In the genomic region with DNA sequence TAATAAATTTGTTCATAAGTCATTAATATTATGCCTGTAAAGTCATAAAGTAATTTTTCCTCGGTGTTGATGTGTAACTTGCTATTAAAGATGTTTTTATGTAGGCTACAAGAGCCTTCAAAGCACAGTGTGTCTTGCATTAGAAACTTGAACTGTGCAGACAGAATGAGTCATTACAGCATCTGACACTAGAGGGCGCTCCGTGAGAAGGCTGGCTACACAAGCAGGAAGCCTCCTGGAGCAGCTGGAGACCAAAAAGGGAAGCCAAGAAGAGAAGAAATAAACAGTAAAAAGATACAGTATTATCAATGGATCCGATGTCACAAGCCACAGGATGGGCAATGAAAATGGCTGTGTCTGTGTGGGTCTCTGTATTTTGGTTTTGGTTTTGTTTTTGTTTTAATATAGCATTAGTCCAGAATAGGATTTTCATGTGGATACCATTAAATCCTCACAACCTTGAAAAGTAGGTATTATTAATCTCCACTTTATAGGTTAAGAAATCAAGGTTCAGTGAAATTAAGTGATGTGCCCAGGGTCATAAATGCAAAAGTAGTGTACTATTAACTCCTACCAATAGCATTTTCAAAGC, we compare ENCODE assay signal across 8 cellular contexts. TPM values are rescaled to one million over a fixed set of nuclear protein-coding genes. Genes with fewer than 3 reads are reported as not detected.
DNase-seq lines count a peak whose midpoint lies in the region; ATAC-seq and TF ChIP-seq lines count a peak whose summit lies in the region.

No MANE protein-coding gene starts in this region.

- peaks cover 2% of the 10 kb centered on the region for H3K4me1 Mint-ChIP-seq in T-helper 17 cell

- peaks cover 1% of the 10 kb centered on the region for H3K36me3 Mint-ChIP-seq in T-helper 17 cell (ENCODE audit: low read depth)

- TF ChIP-seq CTCF in GM12874 (IDR thresholded peaks at IDR 0.05; ENCODE audit: insufficient read depth, low read depth, low read length) = peak; percentile 81

- peaks cover 15% of the 10 kb centered on the region for H3K27me3 Mint-ChIP-seq in T-helper 17 cell

- no peak overlapping the region for H3K4me3 Mint-ChIP-seq in T-helper 17 cell

- H3K9me3 ChIP-seq in T-helper 17 cell (ENCODE audit: control insufficient read depth, low read length, poor library complexity, severe bottlenecking) = no peaks in the 10 kb centered on the region

- ATAC-seq in HG02759 (IDR thresholded peaks at IDR 0.05; ENCODE audit: unreplicated experiment) (peak; percentile 84), T-helper 17 cell (peak; percentile 97), left ventricle myocardium superior (peak; percentile 91), sciatic nerve (peak; percentile 92)

- intact Hi-C loops in left ventricle myocardium superior (cut with micrococcal nuclease) = loop anchor here (2.0 kb wide), 1 partner anchor 182 kb away; no protein-coding TSS in a partner anchor
- intact Hi-C loops in sciatic nerve (cut with DNase I) = loop anchor here (5.0 kb wide), 1 partner anchor 183 kb away; no protein-coding TSS in a partner anchor

- H3K27ac Mint-ChIP-seq in T-helper 17 cell = no peak overlapping the region

- DNase-seq in NCI-H146 treated with DMSO at 0.1 percent for 48 hours (lab: John Stamatoyannopoulos, UW; ENCODE audit: unreplicated experiment) (peak; percentile 67), T-helper 17 cell (peak; percentile 60 to 82 (median 61)), amniotic stem cell (lab: John Stamatoyannopoulos, UW) (peak; percentile 62), left ventricle myocardium superior (peak; percentile 71), sciatic nerve (ENCODE audit: low spot score) (peak; percentile 94), GOT3 (lab: John Stamatoyannopoulos, UW) (no peak)

RNA-seq across cellular contexts. Expression of a gene that starts 16.1 kb away (rescaled TPM):
- 10 to 100 TPM; 28.3 to 33.5 TPM for total RNA-seq in T-helper 17 cell
- 6.8 TPM for total RNA-seq in left ventricle myocardium superior
- 24.2 TPM for total RNA-seq in sciatic nerve
